ENCODE assay signal across 22 cellular contexts in genomic region chr2:106306396-106306795, GRCh38.
DNase-seq lines count a peak whose midpoint lies in the region; ATAC-seq and TF ChIP-seq lines count a peak whose summit lies in the region.
"Had no signal": no experiment of that assay in that cellular context is flagged by ENCODE, and none has a peak within 500 bp of the region (broad histone marks: within the 10 kb centered on the region; RNA-seq: fewer than 3 reads in every experiment).

No MANE protein-coding gene starts in this region.

- no peak overlapping the region for H3K4me3 ChIP-seq in GM23338
- H3K4me3 ChIP-seq in NB4 (ENCODE audit: low read depth, low read length), result no peak overlapping the region
- H3K4me3 ChIP-seq in heart right ventricle, result no peak overlapping the region
- H3K4me3 ChIP-seq: BLaER1 treated with 17β-estradiol and CSF1 and Interleukin-3, amounts not matched to agents 10 nM and 100 nM; GM12878 had no signal

- ATAC-seq in GM23338 (no peak), naive B cell (ENCODE audit: low read depth in 2 of 2) (peak; percentile 38 to 59), HG03045 (IDR thresholded peaks at IDR 0.05; ENCODE audit: unreplicated experiment) (no peak), heart right ventricle (no peak)
- ATAC-seq: GM12878, HepG2 had no signal

- H3K9me3 Mint-ChIP-seq in GM23338, result no peaks in the 10 kb centered on the region
- peaks cover 0 to 2% (median 0%) of the 10 kb centered on the region in 7 donors for H3K9me3 Mint-ChIP-seq in naive B cell
- H3K9me3 Mint-ChIP-seq: CD4-positive, CD25-positive, alpha-beta regulatory T cell; CD8-positive, alpha-beta memory T cell had no signal

- H3K36me3 ChIP-seq in GM23338 (ENCODE audit: insufficient read depth) (no peaks in the 10 kb centered on the region), heart right ventricle (no peaks in the 10 kb centered on the region)
- H3K36me3 ChIP-seq: BLaER1 treated with 17β-estradiol and CSF1 and Interleukin-3, amounts not matched to agents 10 nM and 100 nM had no signal

- H3K27ac ChIP-seq in GM23338 (ENCODE audit: low read depth) (no peak overlapping the region), heart right ventricle (no peak overlapping the region)
- H3K27ac ChIP-seq: BLaER1 treated with 17β-estradiol and CSF1 and Interleukin-3, amounts not matched to agents 10 nM and 100 nM had no signal

- no peaks in the 10 kb centered on the region for H3K9me2 ChIP-seq in GM23338 (ENCODE audit: insufficient read depth)

- 72 to 78% methylated on average over 3 of the region's 3 CpGs for WGBS in heart right ventricle, 2 donors

- H3K4me1 ChIP-seq in GM23338 (ENCODE audit: insufficient read depth) (no peaks in the 10 kb centered on the region), heart right ventricle (no peaks in the 10 kb centered on the region)

- TF ChIP-seq CTCF in GM23338 (conservative IDR thresholded peaks at IDR 0.05; ENCODE audit: low read depth in 2 of 2), result no peak
- no peak for TF ChIP-seq CTCF in NB4 (IDR thresholded peaks at IDR 0.05; ENCODE audit: low read depth, low read length)
- TF ChIP-seq CTCF in heart right ventricle (IDR thresholded peaks at IDR 0.05), result no peak

- H3K27ac Mint-ChIP-seq in GM23338, result no peak overlapping the region
- H3K27ac Mint-ChIP-seq in naive B cell, result peak overlapping the region in 1 of 6 donors; percentile 27
- H3K27ac Mint-ChIP-seq: B cell; CD8-positive, alpha-beta memory T cell; H9; IgD-negative memory B cell had no signal

- no peaks in the 10 kb centered on the region for H3K79me2 ChIP-seq in GM23338 (replicated peaks; ENCODE audit: insufficient read depth)

- no peak overlapping the region for H3K4me2 ChIP-seq in GM23338
- H3K4me2 ChIP-seq: BLaER1 treated with 17β-estradiol and CSF1 and Interleukin-3, amounts not matched to agents 10 nM and 100 nM had no signal

- TF ChIP-seq POLR2A in NB4 (IDR thresholded peaks at IDR 0.05; ENCODE audit: extremely low read depth, insufficient read length), result no peak

- DNase-seq in NOMO-1 treated with DMSO at 0.1 percent for 48 hours (lab: John Stamatoyannopoulos, UW; ENCODE audit: unreplicated experiment) (peak; percentile 20), NOMO-1 (lab: John Stamatoyannopoulos, UW; ENCODE audit: unreplicated experiment in 2 of 2) (no peak), GM23338 (ENCODE audit: low spot score) (no peak), NB4 (ENCODE audit: low read depth) (peak; percentile 26), naive B cell (peak; percentile 3), heart right ventricle (no peak)
- DNase-seq in stimulated activated naive CD4-positive, alpha-beta T cell treated with Interleukin-2 at 50 U/mL for 16 hours (lab: John Stamatoyannopoulos, UW), result no peak
- DNase-seq: 8988T; CD4-positive, CD25-positive, alpha-beta regulatory T cell; CD8-positive, alpha-beta memory T cell; COR-L47; DMS 273 treated with DMSO at 0.1 percent for 48 hours; DMS53; DND-41; EL; H9 had no signal

- peak overlapping the region; percentile 82; the same call in 1 of the 2 replicates for H2AFZ ChIP-seq in GM23338

- H3K4me3 Mint-ChIP-seq in GM23338 (no peak overlapping the region), naive B cell (no peak overlapping the region)
- H3K4me3 Mint-ChIP-seq: B cell; CD4-positive, CD25-positive, alpha-beta regulatory T cell; CD8-positive, alpha-beta memory T cell; H9 had no signal

- H3K4me1 Mint-ChIP-seq in GM23338 (peaks cover 5% of the 10 kb centered on the region; the same call in 2 of the 3 replicates), naive B cell (peaks cover 0 to 7% (median 5%) of the 10 kb centered on the region in 3 donors)
- H3K4me1 Mint-ChIP-seq: CD8-positive, alpha-beta memory T cell had no signal

- H3K27me3 Mint-ChIP-seq in GM23338 (ENCODE audit: insufficient read depth, low read depth, poor library complexity), result peaks cover 5% of the 10 kb centered on the region
- peaks cover 0 to 6% (median 0%) of the 10 kb centered on the region in 3 donors for H3K27me3 Mint-ChIP-seq in naive B cell
- H3K27me3 Mint-ChIP-seq: B cell had no signal

- no peaks in the 10 kb centered on the region for H3K9me3 ChIP-seq in heart right ventricle

- intact Hi-C loops in heart right ventricle (cut with DNase I), result no loop called here

- H4K20me1 ChIP-seq in GM23338 (replicated peaks; ENCODE audit: insufficient read depth), result no peaks in the 10 kb centered on the region
- H4K20me1 ChIP-seq: BLaER1 treated with 17β-estradiol and CSF1 and Interleukin-3, amounts not matched to agents 10 nM and 100 nM had no signal

- H3K27me3 ChIP-seq in GM23338 (ENCODE audit: insufficient read depth) (no peaks in the 10 kb centered on the region), heart right ventricle (peaks cover 0 to 9% (median 0%) of the 10 kb centered on the region in 7 donors)
- H3K27me3 ChIP-seq: BLaER1 treated with 17β-estradiol and CSF1 and Interleukin-3, amounts not matched to agents 10 nM and 100 nM had no signal

- no peaks in the 10 kb centered on the region for H3F3A ChIP-seq in GM23338 (replicated peaks; ENCODE audit: low read depth)

- H3K36me3 Mint-ChIP-seq in GM23338 (ENCODE audit: low read depth), result no peaks in the 10 kb centered on the region
- H3K36me3 Mint-ChIP-seq in naive B cell, result no peaks in the 10 kb centered on the region
- H3K36me3 Mint-ChIP-seq: CD4-positive, CD25-positive, alpha-beta regulatory T cell; CD8-positive, alpha-beta memory T cell; IgD-negative memory B cell had no signal

TF ChIP-seq in GM23338, 12 proteins besides CTCF, POLR2A, EP300 and RAD21 (continues in another document):
- TF ChIP-seq REST (IDR thresholded peaks at IDR 0.05; ENCODE audit: unreplicated experiment) (no peak), STAT1 (IDR thresholded peaks at IDR 0.05; ENCODE audit: unreplicated experiment) (no peak), ZNF114 (CRISPR knock-in tag; IDR thresholded peaks at IDR 0.05) (no peak), POLR2AphosphoS5 (IDR thresholded peaks at IDR 0.05; ENCODE audit: low read depth) (no peak), EZH2 (IDR thresholded peaks at IDR 0.05; ENCODE audit: low read depth, unreplicated experiment) (no peak), JUNB (IDR thresholded peaks at IDR 0.05; ENCODE audit: unreplicated experiment) (no peak), ZNF331 (CRISPR knock-in tag; IDR thresholded peaks at IDR 0.05; ENCODE audit: low read depth) (no peak)
- TF ChIP-seq, protein P1, sequence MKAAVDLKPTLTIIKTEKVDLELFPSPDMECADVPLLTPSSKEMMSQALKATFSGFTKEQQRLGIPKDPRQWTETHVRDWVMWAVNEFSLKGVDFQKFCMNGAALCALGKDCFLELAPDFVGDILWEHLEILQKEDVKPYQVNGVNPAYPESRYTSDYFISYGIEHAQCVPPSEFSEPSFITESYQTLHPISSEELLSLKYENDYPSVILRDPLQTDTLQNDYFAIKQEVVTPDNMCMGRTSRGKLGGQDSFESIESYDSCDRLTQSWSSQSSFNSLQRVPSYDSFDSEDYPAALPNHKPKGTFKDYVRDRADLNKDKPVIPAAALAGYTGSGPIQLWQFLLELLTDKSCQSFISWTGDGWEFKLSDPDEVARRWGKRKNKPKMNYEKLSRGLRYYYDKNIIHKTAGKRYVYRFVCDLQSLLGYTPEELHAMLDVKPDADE (IDR thresholded peaks at IDR 0.05), result no peak

Comparison
In these comparisons a context has a peak if more than half of its experiments do, and no peak if none do; other contexts are left out.
1. DNase-seq: peak in NOMO-1 treated with DMSO at 0.1 percent for 48 hours (single experiment), NB4 (single experiment) and naive B cell (single experiment); none in NOMO-1 (0 of 2), GM23338 (single experiment), stimulated activated naive CD4-positive, alpha-beta T cell treated with Interleukin-2 at 50 U/mL for 16 hours (single experiment) and heart right ventricle (0 of 2).
2. ATAC-seq: peak in naive B cell (2 of 2); none in GM23338 (single experiment), HG03045 (single experiment) and heart right ventricle (0 of 8).